In the genomic region with DNA sequence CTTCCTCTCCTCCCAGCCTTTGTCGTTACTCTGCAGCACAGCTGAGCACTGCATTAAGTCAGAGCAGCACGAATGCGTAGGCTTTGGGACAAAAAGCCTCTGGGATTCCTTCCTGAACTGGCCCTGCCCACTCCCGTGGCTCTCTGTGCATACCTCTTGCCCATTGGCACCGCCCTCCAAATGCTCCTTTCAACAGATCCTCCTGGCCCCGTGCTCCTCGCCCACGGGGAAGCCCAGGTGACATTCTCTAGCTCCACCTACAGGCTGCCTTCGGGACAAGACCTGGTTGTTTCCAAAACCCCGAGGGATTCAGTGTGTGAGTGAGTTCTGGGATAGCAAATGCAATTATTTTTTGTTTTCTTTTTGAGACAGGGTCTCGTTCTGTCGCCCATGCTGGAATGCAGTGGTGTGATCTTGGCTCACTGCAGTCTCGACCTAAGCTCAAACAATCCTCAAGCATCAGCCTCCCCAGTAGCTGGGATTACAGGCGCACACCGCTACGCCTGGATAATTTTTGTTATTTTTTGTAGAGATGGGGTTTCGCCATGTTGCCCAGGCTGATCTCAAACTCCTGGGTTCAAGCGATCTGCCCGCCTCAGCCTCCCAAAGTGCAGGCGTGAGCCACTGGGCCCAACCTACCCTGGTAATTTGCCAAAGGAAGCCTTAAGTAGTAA, we compare ENCODE assay signal across 9 cellular contexts. TPM values are rescaled to one million over a fixed set of nuclear protein-coding genes. Genes with fewer than 3 reads are reported as not detected.
DNase-seq lines count a peak whose midpoint lies in the region; ATAC-seq, FAIRE-seq and TF ChIP-seq lines count a peak whose summit lies in the region.
"Had no signal": no experiment of that assay in that cellular context is flagged by ENCODE, and none has a peak within 500 bp of the region (broad histone marks: within the 10 kb centered on the region; RNA-seq: fewer than 3 reads in every experiment).

No MANE protein-coding gene starts in this region.

- H3K4me1 ChIP-seq in endothelial cell of umbilical vein (ENCODE audit: control insufficient read depth, extremely low read depth, insufficient read depth, low read length), result peaks cover 4% of the 10 kb centered on the region

- peaks cover 9% of the 10 kb centered on the region for H3K4me1 Mint-ChIP-seq in Calu3 (ENCODE audit: low read depth, unreplicated experiment)

- H3K9me3 Mint-ChIP-seq in Calu3 (ENCODE audit: low read depth, unreplicated experiment), result no peaks in the 10 kb centered on the region

- no peaks in the 10 kb centered on the region for H3K79me2 ChIP-seq in endothelial cell of umbilical vein (ENCODE audit: control insufficient read depth, insufficient read depth, low read length)

- DNase-seq in Calu3 (peak; percentile 92), NCI-H82 (lab: John Stamatoyannopoulos, UW) (peak; percentile 71), endothelial cell of umbilical vein (ENCODE audit: low read depth, low spot score) (peak; percentile 75), midbrain (lab: John Stamatoyannopoulos, UW) (peak; percentile 50)
- peak; percentile 44 for DNase-seq in activated CD8-positive, alpha-beta memory T cell treated with anti-CD3 and anti-CD28 coated beads, Interleukin-2, amount 50 U/mL, for 24 hours (ENCODE audit: extremely low read depth)
- peak; percentile 38 to 50 for DNase-seq in stimulated activated CD8-positive, alpha-beta memory T cell treated with anti-CD3 and anti-CD28 coated beads, Interleukin-2, amount 100 ng/mL, for 1 hour (ENCODE audit: low read depth in 2 of 2)
- DNase-seq in NK-92 treated with Interleukin-12 subunit alpha and Interleukin-12 subunit beta, amount 100 ng/mL, for 24 hours (lab: John Stamatoyannopoulos, UW), result no peak

- peaks cover 3 to 8% of the 10 kb centered on the region in 2 experiments for H3K36me3 ChIP-seq in endothelial cell of umbilical vein (ENCODE audit: control insufficient read depth in 2 of 2, extremely low read depth in 1 of 2, insufficient read depth in 2 of 2, low read length in 2 of 2)

- H3K27ac Mint-ChIP-seq in Calu3 (ENCODE audit: unreplicated experiment), result no peak overlapping the region

- POLR2A ChIA-PET in endothelial cell of umbilical vein (lab: Charles Lee), result no interaction called here

- peak overlapping the region; percentile 20 for H3K4me3 Mint-ChIP-seq in Calu3 (ENCODE audit: low read depth, unreplicated experiment)

- peak overlapping the region; percentile 43 for H2AFZ ChIP-seq in endothelial cell of umbilical vein (ENCODE audit: low read depth, low read length)

- ATAC-seq in HG03521 (IDR thresholded peaks at IDR 0.05; ENCODE audit: unreplicated experiment), result peak; percentile 51

- no peaks in the 10 kb centered on the region for H3K27me3 ChIP-seq in endothelial cell of umbilical vein (ENCODE audit: control insufficient read depth in 2 of 2, insufficient read depth in 2 of 2, low read length in 2 of 2)

- H3K9me3 ChIP-seq in endothelial cell of umbilical vein (replicated peaks; ENCODE audit: control insufficient read depth, insufficient read depth, low read length), result no peaks in the 10 kb centered on the region

- H3K9ac ChIP-seq in endothelial cell of umbilical vein (replicated peaks; ENCODE audit: extremely low read depth, insufficient read depth, low read length), result no peak overlapping the region

- no peaks in the 10 kb centered on the region for H3K27me3 Mint-ChIP-seq in Calu3 (ENCODE audit: unreplicated experiment)

- TF ChIP-seq CTCF in Calu3 (IDR thresholded peaks at IDR 0.05; ENCODE audit: unreplicated experiment) (peak; percentile 80), endothelial cell of umbilical vein (IDR thresholded peaks at IDR 0.05; ENCODE audit: extremely low read depth in 1 of 2, insufficient read depth in 1 of 2, low read depth in 1 of 2, low read length in 2 of 2) (peak; percentile 85)

- H3K27ac ChIP-seq in endothelial cell of umbilical vein (ENCODE audit: insufficient read depth, low read depth, low read length), result no peak overlapping the region

- H3K36me3 Mint-ChIP-seq in Calu3 (ENCODE audit: insufficient read depth, unreplicated experiment), result peaks cover 12% of the 10 kb centered on the region

- intact Hi-C loops in Calu3 (cut with micrococcal nuclease; ENCODE audit: unreplicated experiment), result loop anchor here (1.0 kb wide), 2 partner anchors 85 to 102 kb away; no protein-coding TSS in a partner anchor
- intact Hi-C loops in endothelial cell of umbilical vein (cut with micrococcal nuclease), result loop anchor here (1.0 to 2.0 kb wide), 2 partner anchors 102 to 338 kb away; no protein-coding TSS in a partner anchor

- H4K20me1 ChIP-seq in endothelial cell of umbilical vein (replicated peaks; ENCODE audit: control insufficient read depth, extremely low read depth, insufficient read depth, low read length), result no peaks in the 10 kb centered on the region

- CTCF ChIA-PET in Calu3 (lab: Charles Lee) (interaction anchor here (0.6 to 1.8 kb wide), 11 partner anchors 9 to 1836 kb away, joined by 3 to 23 read pairs (median 4); a partner anchor contains a TSS), endothelial cell of umbilical vein (lab: Charles Lee) (interaction anchor here (0.5 to 10.3 kb wide), 26 partner anchors 10 to 337 kb away, joined by 3 to 253 read pairs (median 4); no protein-coding TSS in a partner anchor)

- H3K9me1 ChIP-seq in endothelial cell of umbilical vein (replicated peaks; ENCODE audit: control insufficient read depth, extremely low read depth, insufficient read depth, low read length), result no peaks in the 10 kb centered on the region

- FAIRE-seq in endothelial cell of umbilical vein (lab: Jason Lieb, UNC), result peak; percentile 90

- BruUV-seq in Calu3 (replicated peaks; lab: Mats Ljungman, UMichigan) (no TSS peak), endothelial cell of umbilical vein (replicated peaks; lab: Mats Ljungman, UMichigan) (no TSS peak)

- H3K4me2 ChIP-seq in endothelial cell of umbilical vein (ENCODE audit: insufficient read depth, low read length), result peak overlapping the region; percentile 43

- no peak overlapping the region for H3K4me3 ChIP-seq in endothelial cell of umbilical vein (replicated peaks in 1 of 3; ENCODE audit: insufficient read depth in 1 of 3, low read depth in 1 of 3, low read length in 3 of 3)

- no peak for TF ChIP-seq POLR2A in endothelial cell of umbilical vein (IDR thresholded peaks at IDR 0.05; ENCODE audit: low read depth, low read length)

- dilution Hi-C loops in endothelial cell of umbilical vein (cut with MboI; ENCODE audit: extremely low pct_ligation_motif_present, low sequenced_read_pairs), result no loop called here

TF ChIP-seq in endothelial cell of umbilical vein, 7 proteins besides CTCF, POLR2A, EP300 and RAD21:
- TF ChIP-seq GATA2 (IDR thresholded peaks at IDR 0.05; ENCODE audit: insufficient read depth, insufficient read length, low read depth, low read length) (no peak), POLR2AphosphoS5 (IDR thresholded peaks at IDR 0.05; ENCODE audit: insufficient read depth, low read depth, low read length) (peak; percentile 27), MYC (IDR thresholded peaks at IDR 0.05; ENCODE audit: low read depth, low read length) (no peak), EZH2 (IDR thresholded peaks at IDR 0.05; ENCODE audit: borderline replicate concordance, low read depth, low read length, severe bottlenecking) (no peak)
- TF ChIP-seq, protein P1, sequence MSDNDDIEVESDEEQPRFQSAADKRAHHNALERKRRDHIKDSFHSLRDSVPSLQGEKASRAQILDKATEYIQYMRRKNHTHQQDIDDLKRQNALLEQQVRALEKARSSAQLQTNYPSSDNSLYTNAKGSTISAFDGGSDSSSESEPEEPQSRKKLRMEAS (IDR thresholded peaks at IDR 0.05; ENCODE audit: insufficient read depth, insufficient read length), result no peak

RNA-seq across cellular contexts. Expression of gene TDRD9, which starts 17.9 kb away (rescaled TPM):
- not detected in 2 replicates for total RNA-seq in Calu3 (2022)
- total RNA-seq in endothelial cell of umbilical vein, result 0.83 and 1.4 TPM in 2 replicates
- polyA plus RNA-seq in endothelial cell of umbilical vein, result 0.52 and 0.57 TPM in 2 replicates
- 0.27 and 0.31 TPM in 2 replicates for polyA plus RNA-seq in endothelial cell of umbilical vein (2011; cell fraction: cytosol; rRNA removed)
- polyA plus RNA-seq in endothelial cell of umbilical vein (2011; cell fraction: nucleus; rRNA removed), result 3.5 and 4.1 TPM in 2 replicates
- 0.37 TPM in 2 replicates for polyA plus RNA-seq in endothelial cell of umbilical vein (2012)
- polyA minus RNA-seq in endothelial cell of umbilical vein, result 1.8 and 3.6 TPM in 2 replicates
- 12.5 TPM for polyA minus RNA-seq in endothelial cell of umbilical vein (2011; cell fraction: cytosol; rRNA and poly(A)+ RNA removed)
- 0.53 and 1.0 TPM in 2 replicates for polyA minus RNA-seq in endothelial cell of umbilical vein (2011; cell fraction: nucleus; rRNA and poly(A)+ RNA removed)

RNA-seq across cellular contexts. Expression of gene RD3L, which starts 31.9 kb away (rescaled TPM):
- total RNA-seq in Calu3 (2022) (not detected in 2 replicates), endothelial cell of umbilical vein (not detected in 2 replicates)
- not detected in 2 replicates for polyA plus RNA-seq in endothelial cell of umbilical vein
- polyA plus RNA-seq in endothelial cell of umbilical vein (2011; cell fraction: cytosol; rRNA removed), result not detected in 2 replicates
- not detected in 2 replicates for polyA plus RNA-seq in endothelial cell of umbilical vein (2011; cell fraction: nucleus; rRNA removed)
- polyA plus RNA-seq in endothelial cell of umbilical vein (2012), result not detected in 2 replicates
- polyA minus RNA-seq in endothelial cell of umbilical vein, result not detected in 2 replicates
- not detected for polyA minus RNA-seq in endothelial cell of umbilical vein (2011; cell fraction: cytosol; rRNA and poly(A)+ RNA removed)
- polyA minus RNA-seq in endothelial cell of umbilical vein (2011; cell fraction: nucleus; rRNA and poly(A)+ RNA removed), result not detected in 2 replicates
- polyA plus RNA-seq: adipose tissue had no signal
